In genomic region chr14:24612186-24612585, GRCh38 we compare ENCODE assay signal across 1 cellular context.
TF ChIP-seq lines count a peak whose summit lies in the region.

No MANE protein-coding gene starts in this region.

TF ChIP-seq in K562, 482 proteins besides CTCF, POLR2A, EP300 and RAD21:
- TF ChIP-seq NFIC (IDR thresholded peaks at IDR 0.05) (peak; percentile 76), ARHGAP35 (IDR thresholded peaks at IDR 0.05; ENCODE audit: partially characterized antibody) (no peak)
